ENCODE assay signal across 1 cellular context in genomic region chr20:23420943-23421925, GRCh38.
TF ChIP-seq lines count a peak whose summit lies in the region.

Gene NAPB (minus strand): TSS chr20:23421488. CDS start chr20:23421402, 86 bp downstream.

TF ChIP-seq in HepG2, 621 proteins besides CTCF, POLR2A, EP300 and RAD21 (continued from another document and continues in another):
- TF ChIP-seq ZBTB34 (CRISPR knock-in tag; IDR thresholded peaks at IDR 0.05) (peak; percentile 35; the same call in 1 of the 2 replicates), RBFOX2 (IDR thresholded peaks at IDR 0.05; ENCODE audit: low read depth, low read length) (peak; percentile 97), ZNF713 (CRISPR knock-in tag; IDR thresholded peaks at IDR 0.05) (no peak), NFE2L2 (IDR thresholded peaks at IDR 0.05; ENCODE audit: low read length) (no peak), GABPB1 (CRISPR knock-in tag; IDR thresholded peaks at IDR 0.05) (peak; percentile 92), ZNF460 (CRISPR knock-in tag; IDR thresholded peaks at IDR 0.05; ENCODE audit: borderline replicate concordance) (no peak), SIN3A (IDR thresholded peaks at IDR 0.05; ENCODE audit: borderline replicate concordance, low read depth, low read length) (peak; percentile 93; the same call in 1 of the 2 replicates), FUBP1 (CRISPR knock-in tag; IDR thresholded peaks at IDR 0.05; ENCODE audit: borderline replicate concordance) (no peak), HCFC1 (IDR thresholded peaks at IDR 0.05; ENCODE audit: low read depth, low read length) (peak; percentile 97), KLF11 (CRISPR knock-in tag; IDR thresholded peaks at IDR 0.05) (no peak), SETDB1 (CRISPR knock-in tag; IDR thresholded peaks at IDR 0.05; ENCODE audit: borderline replicate concordance) (no peak), DZIP1 (CRISPR knock-in tag; IDR thresholded peaks at IDR 0.05) (0 out of 2 replicates have a peak, but pooled peaks have one; percentile 35), HOXD1 (CRISPR knock-in tag; IDR thresholded peaks at IDR 0.05) (peak; percentile 60), NBN (conservative IDR thresholded peaks at IDR 0.05) (no peak), ARHGAP35 (CRISPR knock-in tag; IDR thresholded peaks at IDR 0.05; ENCODE audit: borderline replicate concordance) (peak; percentile 93), ZNF557 (CRISPR knock-in tag; IDR thresholded peaks at IDR 0.05) (peak; percentile 85; the same call in 1 of the 2 replicates), EZH2 (conservative IDR thresholded peaks at IDR 0.05; ENCODE audit: low read depth, low read length) (no peak), ZNF792 (CRISPR knock-in tag; IDR thresholded peaks at IDR 0.05) (peak; percentile 95), ZNF563 (CRISPR knock-in tag; IDR thresholded peaks at IDR 0.05) (no peak; the same call in none of the 2 replicates), ZFP36 (IDR thresholded peaks at IDR 0.05; ENCODE audit: borderline replicate concordance, low read depth, low read length, partially characterized antibody) (peak; percentile 19), NRL (CRISPR knock-in tag; IDR thresholded peaks at IDR 0.05; ENCODE audit: borderline replicate concordance) (0 out of 2 replicates have a peak, but pooled peaks have one; percentile 20), NCOA2 (CRISPR knock-in tag; IDR thresholded peaks at IDR 0.05) (peak; percentile 46; the same call in 1 of the 2 replicates), NCOA5 (CRISPR knock-in tag; IDR thresholded peaks at IDR 0.05) (0 out of 2 replicates have a peak, but pooled peaks have one; percentile 38), ZNF740 (CRISPR knock-in tag; IDR thresholded peaks at IDR 0.05) (peak; percentile 85), ZBTB14 (CRISPR knock-in tag; IDR thresholded peaks at IDR 0.05) (peak; percentile 55; the same call in 1 of the 2 replicates), ZFY (CRISPR knock-in tag; IDR thresholded peaks at IDR 0.05) (peak; percentile 94), GTF2F1 (IDR thresholded peaks at IDR 0.05; ENCODE audit: low read length) (no peak), ZBTB3 (CRISPR knock-in tag; IDR thresholded peaks at IDR 0.05; ENCODE audit: borderline replicate concordance, low read depth) (no peak), DNMT1 (CRISPR knock-in tag; IDR thresholded peaks at IDR 0.05) (peak; percentile 94), ZNF576 (CRISPR knock-in tag; IDR thresholded peaks at IDR 0.05) (no peak), SNAPC4 (CRISPR knock-in tag; IDR thresholded peaks at IDR 0.05) (no peak), ZFP36L2 (CRISPR knock-in tag; IDR thresholded peaks at IDR 0.05) (no peak), ZNF143 (CRISPR knock-in tag; IDR thresholded peaks at IDR 0.05) (peak; percentile 100), PCBP1 (IDR thresholded peaks at IDR 0.05; ENCODE audit: borderline replicate concordance, low read depth, low read length) (peak; percentile 70; the same call in 1 of the 2 replicates), PLSCR1 (CRISPR knock-in tag; IDR thresholded peaks at IDR 0.05; ENCODE audit: borderline replicate concordance) (no peak; the same call in 1 of the 2 replicates), MYNN (CRISPR knock-in tag; IDR thresholded peaks at IDR 0.05; ENCODE audit: low read depth) (no peak), KMT2B (CRISPR knock-in tag; IDR thresholded peaks at IDR 0.05) (peak; percentile 77; the same call in 1 of the 2 replicates), ZNF292 (CRISPR knock-in tag; IDR thresholded peaks at IDR 0.05; ENCODE audit: borderline replicate concordance, low read depth) (peak; percentile 75), TCF12 (IDR thresholded peaks at IDR 0.05) (no peak), TCF12 (CRISPR knock-in tag; IDR thresholded peaks at IDR 0.05) (peak; percentile 79; the same call in 1 of the 2 replicates), ZBTB7B (CRISPR knock-in tag; IDR thresholded peaks at IDR 0.05) (peak; percentile 99)
- TF ChIP-seq, protein P1, sequence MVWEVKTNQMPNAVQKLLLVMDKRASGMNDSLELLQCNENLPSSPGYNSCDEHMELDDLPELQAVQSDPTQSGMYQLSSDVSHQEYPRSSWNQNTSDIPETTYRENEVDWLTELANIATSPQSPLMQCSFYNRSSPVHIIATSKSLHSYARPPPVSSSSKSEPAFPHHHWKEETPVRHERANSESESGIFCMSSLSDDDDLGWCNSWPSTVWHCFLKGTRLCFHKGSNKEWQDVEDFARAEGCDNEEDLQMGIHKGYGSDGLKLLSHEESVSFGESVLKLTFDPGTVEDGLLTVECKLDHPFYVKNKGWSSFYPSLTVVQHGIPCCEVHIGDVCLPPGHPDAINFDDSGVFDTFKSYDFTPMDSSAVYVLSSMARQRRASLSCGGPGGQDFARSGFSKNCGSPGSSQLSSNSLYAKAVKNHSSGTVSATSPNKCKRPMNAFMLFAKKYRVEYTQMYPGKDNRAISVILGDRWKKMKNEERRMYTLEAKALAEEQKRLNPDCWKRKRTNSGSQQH (CRISPR knock-in tag; IDR thresholded peaks at IDR 0.05; ENCODE audit: low read depth), result peak; percentile 85
- TF ChIP-seq, protein P2, sequence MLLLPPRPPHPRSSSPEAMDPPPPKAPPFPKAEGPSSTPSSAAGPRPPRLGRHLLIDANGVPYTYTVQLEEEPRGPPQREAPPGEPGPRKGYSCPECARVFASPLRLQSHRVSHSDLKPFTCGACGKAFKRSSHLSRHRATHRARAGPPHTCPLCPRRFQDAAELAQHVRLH (CRISPR knock-in tag; IDR thresholded peaks at IDR 0.05; ENCODE audit: borderline replicate concordance, low read depth), result peak; percentile 35; the same call in 1 of the 2 replicates
- TF ChIP-seq, protein P3, sequence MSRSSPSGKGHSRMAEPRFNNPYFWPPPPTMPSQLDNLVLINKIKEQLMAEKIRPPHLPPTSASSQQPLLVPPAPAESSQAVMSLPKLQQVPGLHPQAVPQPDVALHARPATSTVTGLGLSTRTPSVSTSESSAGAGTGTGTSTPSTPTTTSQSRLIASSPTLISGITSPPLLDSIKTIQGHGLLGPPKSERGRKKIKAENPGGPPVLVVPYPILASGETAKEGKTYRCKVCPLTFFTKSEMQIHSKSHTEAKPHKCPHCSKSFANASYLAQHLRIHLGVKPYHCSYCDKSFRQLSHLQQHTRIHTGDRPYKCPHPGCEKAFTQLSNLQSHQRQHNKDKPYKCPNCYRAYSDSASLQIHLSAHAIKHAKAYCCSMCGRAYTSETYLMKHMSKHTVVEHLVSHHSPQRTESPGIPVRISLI (CRISPR knock-in tag; IDR thresholded peaks at IDR 0.05; ENCODE audit: borderline replicate concordance), result no peak
- TF ChIP-seq, protein P4, sequence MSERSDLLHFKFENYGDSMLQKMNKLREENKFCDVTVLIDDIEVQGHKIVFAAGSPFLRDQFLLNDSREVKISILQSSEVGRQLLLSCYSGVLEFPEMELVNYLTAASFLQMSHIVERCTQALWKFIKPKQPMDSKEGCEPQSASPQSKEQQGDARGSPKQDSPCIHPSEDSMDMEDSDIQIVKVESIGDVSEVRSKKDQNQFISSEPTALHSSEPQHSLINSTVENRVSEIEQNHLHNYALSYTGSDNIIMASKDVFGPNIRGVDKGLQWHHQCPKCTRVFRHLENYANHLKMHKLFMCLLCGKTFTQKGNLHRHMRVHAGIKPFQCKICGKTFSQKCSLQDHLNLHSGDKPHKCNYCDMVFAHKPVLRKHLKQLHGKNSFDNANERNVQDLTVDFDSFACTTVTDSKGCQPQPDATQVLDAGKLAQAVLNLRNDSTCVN (CRISPR knock-in tag; IDR thresholded peaks at IDR 0.05; ENCODE audit: borderline replicate concordance), result peak; percentile 91
